ENCODE assay signal across 2 cellular contexts in the genomic region with DNA sequence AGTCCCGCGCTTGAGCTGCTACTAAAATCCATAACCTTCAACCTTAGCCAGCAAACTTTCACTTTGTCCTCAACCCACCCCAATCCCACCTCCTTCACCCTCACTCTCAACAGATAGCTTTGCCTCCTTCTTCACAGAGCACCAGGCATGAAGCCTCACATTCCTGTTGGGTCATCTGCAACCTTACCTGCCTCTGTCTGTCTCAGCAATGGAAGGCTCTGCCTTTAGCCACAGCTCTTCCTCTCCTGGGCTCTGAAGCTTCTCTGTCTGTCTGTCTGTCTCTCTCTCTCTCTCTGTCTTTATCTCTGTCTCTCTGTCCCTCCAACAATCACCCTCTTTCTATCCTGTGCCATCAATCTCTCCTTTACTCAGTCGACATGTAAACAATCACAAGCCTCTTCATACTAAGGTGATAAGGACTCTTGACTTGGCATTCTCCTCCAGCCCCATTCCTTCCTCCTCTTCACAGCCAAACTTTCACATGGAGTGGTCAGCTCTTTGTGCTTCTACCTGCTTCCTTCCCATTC.
TF ChIP-seq lines count a peak whose summit lies in the region.

No MANE protein-coding gene starts in this region.

TF ChIP-seq in GM23338, 12 proteins besides CTCF, POLR2A, EP300 and RAD21:
- TF ChIP-seq, protein P1, sequence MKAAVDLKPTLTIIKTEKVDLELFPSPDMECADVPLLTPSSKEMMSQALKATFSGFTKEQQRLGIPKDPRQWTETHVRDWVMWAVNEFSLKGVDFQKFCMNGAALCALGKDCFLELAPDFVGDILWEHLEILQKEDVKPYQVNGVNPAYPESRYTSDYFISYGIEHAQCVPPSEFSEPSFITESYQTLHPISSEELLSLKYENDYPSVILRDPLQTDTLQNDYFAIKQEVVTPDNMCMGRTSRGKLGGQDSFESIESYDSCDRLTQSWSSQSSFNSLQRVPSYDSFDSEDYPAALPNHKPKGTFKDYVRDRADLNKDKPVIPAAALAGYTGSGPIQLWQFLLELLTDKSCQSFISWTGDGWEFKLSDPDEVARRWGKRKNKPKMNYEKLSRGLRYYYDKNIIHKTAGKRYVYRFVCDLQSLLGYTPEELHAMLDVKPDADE (IDR thresholded peaks at IDR 0.05) = no peak
- TF ChIP-seq, protein P2, sequence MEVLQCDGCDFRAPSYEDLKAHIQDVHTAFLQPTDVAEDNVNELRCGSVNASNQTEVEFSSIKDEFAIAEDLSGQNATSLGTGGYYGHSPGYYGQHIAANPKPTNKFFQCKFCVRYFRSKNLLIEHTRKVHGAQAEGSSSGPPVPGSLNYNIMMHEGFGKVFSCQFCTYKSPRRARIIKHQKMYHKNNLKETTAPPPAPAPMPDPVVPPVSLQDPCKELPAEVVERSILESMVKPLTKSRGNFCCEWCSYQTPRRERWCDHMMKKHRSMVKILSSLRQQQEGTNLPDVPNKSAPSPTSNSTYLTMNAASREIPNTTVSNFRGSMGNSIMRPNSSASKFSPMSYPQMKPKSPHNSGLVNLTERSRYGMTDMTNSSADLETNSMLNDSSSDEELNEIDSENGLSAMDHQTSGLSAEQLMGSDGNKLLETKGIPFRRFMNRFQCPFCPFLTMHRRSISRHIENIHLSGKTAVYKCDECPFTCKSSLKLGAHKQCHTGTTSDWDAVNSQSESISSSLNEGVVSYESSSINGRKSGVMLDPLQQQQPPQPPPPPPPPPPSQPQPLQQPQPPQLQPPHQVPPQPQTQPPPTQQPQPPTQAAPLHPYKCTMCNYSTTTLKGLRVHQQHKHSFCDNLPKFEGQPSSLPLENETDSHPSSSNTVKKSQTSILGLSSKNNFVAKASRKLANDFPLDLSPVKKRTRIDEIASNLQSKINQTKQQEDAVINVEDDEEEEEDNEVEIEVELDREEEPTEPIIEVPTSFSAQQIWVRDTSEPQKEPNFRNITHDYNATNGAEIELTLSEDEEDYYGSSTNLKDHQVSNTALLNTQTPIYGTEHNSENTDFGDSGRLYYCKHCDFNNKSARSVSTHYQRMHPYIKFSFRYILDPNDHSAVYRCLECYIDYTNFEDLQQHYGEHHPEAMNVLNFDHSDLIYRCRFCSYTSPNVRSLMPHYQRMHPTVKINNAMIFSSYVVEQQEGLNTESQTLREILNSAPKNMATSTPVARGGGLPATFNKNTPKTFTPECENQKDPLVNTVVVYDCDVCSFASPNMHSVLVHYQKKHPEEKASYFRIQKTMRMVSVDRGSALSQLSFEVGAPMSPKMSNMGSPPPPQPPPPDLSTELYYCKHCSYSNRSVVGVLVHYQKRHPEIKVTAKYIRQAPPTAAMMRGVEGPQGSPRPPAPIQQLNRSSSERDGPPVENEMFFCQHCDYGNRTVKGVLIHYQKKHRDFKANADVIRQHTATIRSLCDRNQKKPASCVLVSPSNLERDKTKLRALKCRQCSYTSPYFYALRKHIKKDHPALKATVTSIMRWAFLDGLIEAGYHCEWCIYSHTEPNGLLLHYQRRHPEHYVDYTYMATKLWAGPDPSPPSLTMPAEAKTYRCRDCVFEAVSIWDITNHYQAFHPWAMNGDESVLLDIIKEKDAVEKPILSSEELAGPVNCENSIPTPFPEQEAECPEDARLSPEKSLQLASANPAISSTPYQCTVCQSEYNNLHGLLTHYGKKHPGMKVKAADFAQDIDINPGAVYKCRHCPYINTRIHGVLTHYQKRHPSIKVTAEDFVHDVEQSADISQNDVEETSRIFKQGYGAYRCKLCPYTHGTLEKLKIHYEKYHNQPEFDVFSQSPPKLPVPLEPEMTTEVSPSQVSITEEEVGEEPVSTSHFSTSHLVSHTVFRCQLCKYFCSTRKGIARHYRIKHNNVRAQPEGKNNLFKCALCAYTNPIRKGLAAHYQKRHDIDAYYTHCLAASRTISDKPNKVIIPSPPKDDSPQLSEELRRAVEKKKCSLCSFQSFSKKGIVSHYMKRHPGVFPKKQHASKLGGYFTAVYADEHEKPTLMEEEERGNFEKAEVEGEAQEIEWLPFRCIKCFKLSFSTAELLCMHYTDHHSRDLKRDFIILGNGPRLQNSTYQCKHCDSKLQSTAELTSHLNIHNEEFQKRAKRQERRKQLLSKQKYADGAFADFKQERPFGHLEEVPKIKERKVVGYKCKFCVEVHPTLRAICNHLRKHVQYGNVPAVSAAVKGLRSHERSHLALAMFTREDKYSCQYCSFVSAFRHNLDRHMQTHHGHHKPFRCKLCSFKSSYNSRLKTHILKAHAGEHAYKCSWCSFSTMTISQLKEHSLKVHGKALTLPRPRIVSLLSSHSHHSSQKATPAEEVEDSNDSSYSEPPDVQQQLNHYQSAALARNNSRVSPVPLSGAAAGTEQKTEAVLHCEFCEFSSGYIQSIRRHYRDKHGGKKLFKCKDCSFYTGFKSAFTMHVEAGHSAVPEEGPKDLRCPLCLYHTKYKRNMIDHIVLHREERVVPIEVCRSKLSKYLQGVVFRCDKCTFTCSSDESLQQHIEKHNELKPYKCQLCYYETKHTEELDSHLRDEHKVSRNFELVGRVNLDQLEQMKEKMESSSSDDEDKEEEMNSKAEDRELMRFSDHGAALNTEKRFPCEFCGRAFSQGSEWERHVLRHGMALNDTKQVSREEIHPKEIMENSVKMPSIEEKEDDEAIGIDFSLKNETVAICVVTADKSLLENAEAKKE (CRISPR knock-in tag; IDR thresholded peaks at IDR 0.05) = no peak
- no peak for TF ChIP-seq ZNF114 (CRISPR knock-in tag; IDR thresholded peaks at IDR 0.05)
- TF ChIP-seq ZNF331 (CRISPR knock-in tag; IDR thresholded peaks at IDR 0.05; ENCODE audit: low read depth) = no peak
- no peak for TF ChIP-seq POLR2AphosphoS5 (IDR thresholded peaks at IDR 0.05; ENCODE audit: low read depth)
- TF ChIP-seq STAT1 (IDR thresholded peaks at IDR 0.05; ENCODE audit: unreplicated experiment) = no peak
- no peak for TF ChIP-seq NANOG (IDR thresholded peaks at IDR 0.05; ENCODE audit: borderline replicate concordance)
- no peak for TF ChIP-seq EZH2 (IDR thresholded peaks at IDR 0.05; ENCODE audit: low read depth, unreplicated experiment)
- no peak for TF ChIP-seq CREB1 (CRISPR knock-in tag; IDR thresholded peaks at IDR 0.05; ENCODE audit: low read depth)
- no peak for TF ChIP-seq JUNB (IDR thresholded peaks at IDR 0.05; ENCODE audit: unreplicated experiment)
TF ChIP-seq in GM23338: peak in this region for 0.

TF ChIP-seq in H1, 55 proteins besides CTCF, POLR2A, EP300 and RAD21 (continued from another document):
- no peak for TF ChIP-seq NANOG (IDR thresholded peaks at IDR 0.05; ENCODE audit: insufficient read depth, low read depth, low read length, poor library complexity, severe bottlenecking)
- no peak for TF ChIP-seq RBBP5 (IDR thresholded peaks at IDR 0.05; ENCODE audit: borderline replicate concordance, low read depth, low read length)
- no peak for TF ChIP-seq TAF1 (IDR thresholded peaks at IDR 0.05; ENCODE audit: low read depth, low read length)
- no peak for TF ChIP-seq EGR1 (IDR thresholded peaks at IDR 0.05; ENCODE audit: borderline replicate concordance, low read depth, low read length)
- TF ChIP-seq SIN3A (conservative IDR thresholded peaks at IDR 0.05 in 1 of 2, IDR thresholded peaks at IDR 0.05 in 1 of 2; ENCODE audit: low read depth in 1 of 2, low read length in 2 of 2) = no peak
- TF ChIP-seq, protein P3, sequence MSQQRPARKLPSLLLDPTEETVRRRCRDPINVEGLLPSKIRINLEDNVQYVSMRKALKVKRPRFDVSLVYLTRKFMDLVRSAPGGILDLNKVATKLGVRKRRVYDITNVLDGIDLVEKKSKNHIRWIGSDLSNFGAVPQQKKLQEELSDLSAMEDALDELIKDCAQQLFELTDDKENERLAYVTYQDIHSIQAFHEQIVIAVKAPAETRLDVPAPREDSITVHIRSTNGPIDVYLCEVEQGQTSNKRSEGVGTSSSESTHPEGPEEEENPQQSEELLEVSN (IDR thresholded peaks at IDR 0.05) = no peak
- no peak for TF ChIP-seq EZH2 (IDR thresholded peaks at IDR 0.05; ENCODE audit: low read depth, low read length, severe bottlenecking)
- TF ChIP-seq FOSL1 (IDR thresholded peaks at IDR 0.05; ENCODE audit: insufficient read depth, low read depth, low read length) = no peak
- TF ChIP-seq KDM5A (IDR thresholded peaks at IDR 0.05; ENCODE audit: low read length) = no peak
- TF ChIP-seq JUND (IDR thresholded peaks at IDR 0.05; ENCODE audit: low read length) = no peak
- no peak for TF ChIP-seq CBX8 (IDR thresholded peaks at IDR 0.05; ENCODE audit: borderline replicate concordance, low read depth, low read length)
- no peak for TF ChIP-seq POLR2AphosphoS5 (IDR thresholded peaks at IDR 0.05; ENCODE audit: low read depth, low read length)
- no peak for TF ChIP-seq SRF (IDR thresholded peaks at IDR 0.05; ENCODE audit: low read depth, low read length)
